ENCODE assay signal across 11 cellular contexts in the genomic region with DNA sequence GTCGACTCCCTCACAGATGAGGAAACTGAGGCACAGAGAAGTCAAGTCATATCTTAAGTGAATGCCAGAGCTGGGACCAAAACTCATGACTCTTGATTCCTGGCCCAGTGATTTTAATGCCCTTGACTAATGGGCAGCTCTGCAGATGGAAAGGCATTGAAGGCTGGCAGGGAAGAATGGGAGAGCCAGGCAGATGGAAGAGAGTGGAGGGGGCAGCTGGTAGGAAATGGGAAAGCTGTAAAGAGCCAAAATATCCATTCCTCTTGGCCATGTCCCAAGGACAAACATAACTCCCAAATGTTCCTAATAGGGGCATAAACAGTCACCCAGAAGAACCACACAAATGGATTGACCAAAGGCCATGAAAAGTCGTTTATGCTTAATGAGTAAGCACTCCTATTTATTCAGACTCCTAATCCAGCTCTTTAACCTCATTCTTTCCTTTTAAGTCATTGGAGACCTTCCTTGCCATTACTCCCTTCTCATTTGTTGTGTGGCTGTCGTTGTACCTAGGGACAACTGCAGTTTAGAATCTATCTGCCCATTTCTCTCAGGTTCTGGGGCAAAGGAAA.
"Had no signal": no experiment of that assay in that cellular context is flagged by ENCODE, and none has a peak within 500 bp of the region (broad histone marks: within the 10 kb centered on the region; RNA-seq: fewer than 3 reads in every experiment).

No MANE protein-coding gene starts in this region.

- H3K27ac Mint-ChIP-seq: activated naive CD4-positive, alpha-beta T cell treated with anti-CD3 and anti-CD28 coated beads for 36 hours; natural killer cell treated with Interleukin-12 subunit alpha and Interleukin-12 subunit beta and Interleukin-15 and Interleukin-18, amount 100 ng/mL, for 72 hours; stimulated activated naive CD8-positive, alpha-beta T cell treated with anti-CD3 and anti-CD28 coated beads, Interleukin-15, amount 100 ng/mL, for 72 hours; T-cell had no signal

- H3K27ac ChIP-seq: esophagus squamous epithelium, foreskin keratinocyte, left lung, VCaP had no signal

- H3K36me3 Mint-ChIP-seq: natural killer cell treated with Interleukin-12 subunit alpha and Interleukin-12 subunit beta and Interleukin-15 and Interleukin-18, amount 100 ng/mL, for 72 hours; T-cell had no signal

- H3K9me3 ChIP-seq: esophagus squamous epithelium, left lung had no signal

- ATAC-seq: foreskin keratinocyte; left lung; natural killer cell treated with Interleukin-12 subunit alpha and Interleukin-12 subunit beta and Interleukin-15 and Interleukin-18, amount 100 ng/mL, for 72 hours; stimulated activated naive CD8-positive, alpha-beta T cell treated with anti-CD3 and anti-CD28 coated beads, Interleukin-15, amount 100 ng/mL, for 72 hours; T-cell had no signal

- H3K9me3 Mint-ChIP-seq: activated naive CD4-positive, alpha-beta T cell treated with anti-CD3 and anti-CD28 coated beads for 36 hours; natural killer cell treated with Interleukin-12 subunit alpha and Interleukin-12 subunit beta and Interleukin-15 and Interleukin-18, amount 100 ng/mL, for 72 hours; stimulated activated naive CD8-positive, alpha-beta T cell treated with anti-CD3 and anti-CD28 coated beads, Interleukin-15, amount 100 ng/mL, for 72 hours; T-cell had no signal

- DNase-seq: activated CD4-positive, alpha-beta T cell treated with anti-CD3 and anti-CD28 coated beads for 4 hours; activated naive CD4-positive, alpha-beta T cell treated with anti-CD3 and anti-CD28 coated beads for 36 hours; esophagus squamous epithelium; foreskin keratinocyte; left lung; occipital lobe; stimulated activated CD4-positive, alpha-beta T cell treated with anti-CD3 and anti-CD28 coated beads, Interleukin-4, amount 100 ng/mL, for 1 hour; stimulated activated naive CD8-positive, alpha-beta T cell treated with anti-CD3 and anti-CD28 coated beads, Interleukin-15, amount 100 ng/mL, for 72 hours; T-cell had no signal

- H3K36me3 ChIP-seq: esophagus squamous epithelium, left lung had no signal

- H3K4me3 ChIP-seq: esophagus squamous epithelium, left lung had no signal

- H3K27me3 ChIP-seq: left lung had no signal

- H3K4me1 ChIP-seq: esophagus squamous epithelium, foreskin keratinocyte, left lung had no signal
